ENCODE assay signal across 27 cellular contexts in genomic region chr7:138170298-138170697, GRCh38.
A peak's percentile ranks its signal among the peaks of the same experiment; 100 is the strongest.
DNase-seq lines count a peak whose midpoint lies in the region; TF ChIP-seq lines count a peak whose summit lies in the region.
"Had no signal": no experiment of that assay in that cellular context is flagged by ENCODE, and none has a peak within 500 bp of the region (broad histone marks: within the 10 kb centered on the region; RNA-seq: fewer than 3 reads in every experiment).

No MANE protein-coding gene starts in this region.

- H3K27ac Mint-ChIP-seq in H9 (peak overlapping the region; percentile 91 to 99 (median 99)), type B pancreatic cell (no peak overlapping the region)
- H3K27ac Mint-ChIP-seq: activated naive CD4-positive, alpha-beta T cell treated with anti-CD3 and anti-CD28 coated beads, Interleukin-2, amount 50 U/mL, for 24 hours; stimulated activated effector memory CD8-positive, alpha-beta T cell treated with anti-CD3 and anti-CD28 coated beads, Interleukin-12 subunit alpha, Interleukin-12 subunit beta, amount 100 ng/mL, for 72 hours; T-helper 1 cell treated with Interleukin-12 subunit alpha and Interleukin-12 subunit beta and Interleukin-4 antibody, amounts not matched to agents 30 μg/mL and 1 μg/mL, for 36 hours had no signal

- H3K4ac ChIP-seq in H9 (ENCODE audit: low read depth, low read length) (no peak overlapping the region; the same call in 1 of the 2 replicates), trophoblast cell (ENCODE audit: low read depth, low read length) (no peak overlapping the region)

- H3K23ac ChIP-seq in H9 (ENCODE audit: insufficient read length, low read depth, low read length), result no peak overlapping the region
- no peak overlapping the region for H3K23ac ChIP-seq in trophoblast cell (ENCODE audit: low read length)

- H3K4me1 Mint-ChIP-seq in H9 (peaks cover 50 to 52% of the 10 kb centered on the region in 2 experiments), type B pancreatic cell (ENCODE audit: unreplicated experiment) (peaks cover 17% of the 10 kb centered on the region)
- H3K4me1 Mint-ChIP-seq: activated naive CD4-positive, alpha-beta T cell treated with anti-CD3 and anti-CD28 coated beads, Interleukin-2, amount 50 U/mL, for 24 hours had no signal

- no peak overlapping the region for H3K56ac ChIP-seq in H9 (ENCODE audit: insufficient read length, low read depth, low read length)

- peak overlapping the region; percentile 12 for H3K9ac ChIP-seq in H9 (ENCODE audit: extremely low read depth, insufficient read length, low read length)
- H3K9ac ChIP-seq in trophoblast cell (ENCODE audit: low read length), result no peak overlapping the region

- H2BK5ac ChIP-seq in H9 (ENCODE audit: insufficient read length, low read length) (peak overlapping the region; percentile 65), trophoblast cell (ENCODE audit: low read depth, low read length, poor library complexity) (peak overlapping the region; percentile 55)

- no peak overlapping the region for H4K5ac ChIP-seq in H9 (ENCODE audit: insufficient read length, low read depth, low read length)

- H2BK12ac ChIP-seq in H9 (ENCODE audit: insufficient read length, low read depth, low read length) (peak overlapping the region; percentile 38), trophoblast cell (ENCODE audit: low read length) (no peak overlapping the region)

- H3K27me3 ChIP-seq in H9 (ENCODE audit: insufficient read depth, low read length), result no peaks in the 10 kb centered on the region
- H3K27me3 ChIP-seq in ectodermal cell (ENCODE audit: control insufficient read depth, insufficient read depth, low read length, poor library complexity, severe bottlenecking), result no peaks in the 10 kb centered on the region
- H3K27me3 ChIP-seq in trophoblast cell (ENCODE audit: insufficient read depth, low read length), result no peaks in the 10 kb centered on the region

- H2BK20ac ChIP-seq in H9 (ENCODE audit: low read depth, low read length, poor library complexity, severe bottlenecking), result no peak overlapping the region

- H3K9me3 Mint-ChIP-seq in H9, result peaks cover 32 to 33% of the 10 kb centered on the region in 2 experiments
- H3K9me3 Mint-ChIP-seq in type B pancreatic cell, result peaks cover 14% of the 10 kb centered on the region
- H3K9me3 Mint-ChIP-seq: activated naive CD4-positive, alpha-beta T cell treated with anti-CD3 and anti-CD28 coated beads, Interleukin-2, amount 50 U/mL, for 24 hours had no signal

- no peak for TF ChIP-seq CTCF in H9 (conservative IDR thresholded peaks at IDR 0.05)
- TF ChIP-seq CTCF in type B pancreatic cell (conservative IDR thresholded peaks at IDR 0.05), result no peak

- no peak overlapping the region for H2AFZ ChIP-seq in H9 (ENCODE audit: low read length)
- no peak overlapping the region for H2AFZ ChIP-seq in trophoblast cell (ENCODE audit: insufficient read depth, low read length, poor library complexity)

- H3K14ac ChIP-seq in H9 (ENCODE audit: insufficient read depth, low read length) (no peak overlapping the region; the same call in 1 of the 2 replicates), trophoblast cell (ENCODE audit: low read length) (no peak overlapping the region)

- no peak overlapping the region for H4K12ac ChIP-seq in trophoblast cell (ENCODE audit: low read depth, low read length)

- H3K4me3 ChIP-seq in ectodermal cell (ENCODE audit: insufficient read depth, low read depth, low read length) (no peak overlapping the region), trophoblast cell (ENCODE audit: low read depth, low read length) (no peak overlapping the region)
- H3K4me3 ChIP-seq: heart right ventricle, lung had no signal

- H3T11ph ChIP-seq in H9 (ENCODE audit: low read length), result peak overlapping the region; percentile 45

- H4K20me1 ChIP-seq in H9 (ENCODE audit: control insufficient read depth, insufficient read depth, insufficient read length), result no peaks in the 10 kb centered on the region

- WGBS in H9 (ENCODE audit: extremely low coverage, insufficient read length, low lambda C conversion rate), result no CpG with 5 or more reads among the region's 2 CpGs
- 0 to 17% methylated on average over 1 to 2 of the region's 2 CpGs for WGBS in ectodermal cell, 2 experiments
- WGBS in trophoblast cell (ENCODE audit: extremely low coverage, insufficient coverage, insufficient read length), result no CpG with 5 or more reads among the region's 2 CpGs

- H3K79me1 ChIP-seq in H9 (ENCODE audit: insufficient read depth, low read depth, low read length, poor library complexity, severe bottlenecking) (no peaks in the 10 kb centered on the region), trophoblast cell (ENCODE audit: low read length) (peaks cover 38% of the 10 kb centered on the region)

- H2BK120ac ChIP-seq in H9 (ENCODE audit: low read depth, low read length, poor library complexity, severe bottlenecking) (peak overlapping the region; percentile 3), trophoblast cell (ENCODE audit: insufficient read depth, low read length, poor library complexity) (peak overlapping the region; percentile 80)

- H4K8ac ChIP-seq in H9 (replicated peaks; ENCODE audit: insufficient read length, low read depth, low read length) (no peak overlapping the region), trophoblast cell (ENCODE audit: low read depth, low read length) (no peak overlapping the region)

- peak overlapping the region; percentile 100 for H3K27ac ChIP-seq in H9 (ENCODE audit: insufficient read length, low read depth, low read length)
- peak overlapping the region; percentile 87 for H3K27ac ChIP-seq in ectodermal cell (ENCODE audit: insufficient read depth, low read depth, low read length, poor library complexity, severe bottlenecking)
- peak overlapping the region; percentile 100 for H3K27ac ChIP-seq in trophoblast cell (ENCODE audit: low read depth, low read length)
- H3K27ac ChIP-seq: heart right ventricle, HL-60 had no signal

- no peaks in the 10 kb centered on the region for H3K79me2 ChIP-seq in H9 (ENCODE audit: insufficient read depth, low read length)
- H3K79me2 ChIP-seq in trophoblast cell (ENCODE audit: control insufficient read depth, insufficient read depth, low read length, poor library complexity), result no peaks in the 10 kb centered on the region

- peak overlapping the region; percentile 1 to 61; a peak in 3 of 5 replicates for H3K4me3 Mint-ChIP-seq in H9
- H3K4me3 Mint-ChIP-seq in type B pancreatic cell, result no peak overlapping the region
- H3K4me3 Mint-ChIP-seq: activated CD4-positive, alpha-beta T cell treated with anti-CD3 and anti-CD28 coated beads, Interleukin-2, amount 10 ng/mL, durations not matched to agents 7 days and 5 days; activated CD8-positive, alpha-beta memory T cell treated with anti-CD3 and anti-CD28 coated beads, Interleukin-2, amount 10 ng/mL, durations not matched to agents 7 days and 5 days; activated naive CD4-positive, alpha-beta T cell treated with anti-CD3 and anti-CD28 coated beads, Interleukin-2, amount 50 U/mL, for 24 hours; stimulated activated effector memory CD8-positive, alpha-beta T cell treated with anti-CD3 and anti-CD28 coated beads, Interleukin-12 subunit alpha, Interleukin-12 subunit beta, amount 100 ng/mL, for 72 hours; T-helper 1 cell treated with Interleukin-12 subunit alpha and Interleukin-12 subunit beta and Interleukin-4 antibody, amounts not matched to agents 30 μg/mL and 1 μg/mL, for 36 hours had no signal

- H3K36me3 ChIP-seq in ectodermal cell (ENCODE audit: control insufficient read depth, insufficient read depth, low read length) (no peaks in the 10 kb centered on the region), trophoblast cell (ENCODE audit: control insufficient read depth in 1 of 2, insufficient read depth in 2 of 2, low read length in 2 of 2) (no peaks in the 10 kb centered on the region)
- H3K36me3 ChIP-seq: heart right ventricle had no signal

- H3K18ac ChIP-seq in H9 (ENCODE audit: insufficient read length, low read depth, low read length) (peak overlapping the region; percentile 43), trophoblast cell (ENCODE audit: low read length) (no peak overlapping the region)

- peaks cover 12 to 37% (median 19%) of the 10 kb centered on the region in 3 experiments for H3K36me3 Mint-ChIP-seq in H9 (ENCODE audit: insufficient read depth in 1 of 3, low read depth in 3 of 3)
- no peaks in the 10 kb centered on the region for H3K36me3 Mint-ChIP-seq in type B pancreatic cell
- H3K36me3 Mint-ChIP-seq: stimulated activated effector memory CD8-positive, alpha-beta T cell treated with anti-CD3 and anti-CD28 coated beads, Interleukin-12 subunit alpha, Interleukin-12 subunit beta, amount 100 ng/mL, for 72 hours had no signal

- peak overlapping the region; percentile 29 for H3K4me2 ChIP-seq in H9 (ENCODE audit: insufficient read depth, insufficient read length, low read length)
- no peak overlapping the region for H3K4me2 ChIP-seq in trophoblast cell (ENCODE audit: low read length)

- no peak overlapping the region for H2BK15ac ChIP-seq in H9 (ENCODE audit: low read depth, low read length)

- H3K27me3 Mint-ChIP-seq in H9 (ENCODE audit: low read depth), result no peaks in the 10 kb centered on the region
- no peaks in the 10 kb centered on the region for H3K27me3 Mint-ChIP-seq in type B pancreatic cell

- H4K91ac ChIP-seq in H9 (ENCODE audit: insufficient read length, low read depth, low read length) (no peak overlapping the region), trophoblast cell (ENCODE audit: low read depth, low read length) (peak overlapping the region; percentile 55)

- H2AK5ac ChIP-seq in H9 (ENCODE audit: insufficient read length, low read length) (peak overlapping the region; percentile 66), trophoblast cell (ENCODE audit: low read length) (no peak overlapping the region)

- H3K23me2 ChIP-seq in H9 (ENCODE audit: insufficient read length, low read depth, low read length, poor library complexity, severe bottlenecking), result no peaks in the 10 kb centered on the region

- no peaks in the 10 kb centered on the region for H3K9me3 ChIP-seq in H9 (ENCODE audit: control insufficient read depth, low read depth, low read length)
- H3K9me3 ChIP-seq in ectodermal cell (ENCODE audit: control insufficient read depth, low read length), result peaks cover 5% of the 10 kb centered on the region
- H3K9me3 ChIP-seq in trophoblast cell (ENCODE audit: insufficient read depth, low read depth, low read length), result peaks cover 4% of the 10 kb centered on the region

- DNase-seq in H9 (peak; percentile 40), islet precursor cell (peak; percentile 60), trophoblast cell (no peak), type B pancreatic cell (ENCODE audit: extremely low spot score, unreplicated experiment) (no peak), SKM-1 (lab: John Stamatoyannopoulos, UW; ENCODE audit: unreplicated experiment) (no peak), NCI-H1092 (lab: John Stamatoyannopoulos, UW) (no peak)
- DNase-seq: activated CD4-positive, alpha-beta T cell treated with anti-CD3 and anti-CD28 coated beads, Interleukin-2, amount 10 ng/mL, durations not matched to agents 7 days and 5 days; activated CD8-positive, alpha-beta memory T cell treated with anti-CD3 and anti-CD28 coated beads, Interleukin-2, amount 10 ng/mL, durations not matched to agents 7 days and 5 days; anterior cingulate cortex; C1 segment of cervical spinal cord; central memory CD4-positive, alpha-beta T cell; DND-41; heart right ventricle; IMR-90; kidney glomerular epithelial cell; NCI-H1105; NCI-H2029; NCI-H2227 treated with DMSO at 0.1 percent for 48 hours; NCI-H69; stimulated activated CD4-positive, alpha-beta T cell treated with anti-CD3 and anti-CD28 coated beads, Interleukin-2, amount 100 ng/mL, for 48 hours; substantia nigra had no signal

- H3K4me1 ChIP-seq in H9 (ENCODE audit: insufficient read depth, low read length) (peaks cover 13% of the 10 kb centered on the region; the same call in 1 of the 2 replicates), ectodermal cell (ENCODE audit: control insufficient read depth, insufficient read depth, low read length) (peaks cover 29% of the 10 kb centered on the region), trophoblast cell (ENCODE audit: control insufficient read depth in 1 of 2, insufficient read depth in 2 of 2, low read length in 2 of 2) (peaks cover 8 to 26% of the 10 kb centered on the region in 2 experiments)

Comparison
In these comparisons a context has a peak if more than half of its experiments do, and no peak if none do; other contexts are left out.
1. DNase-seq: peak in H9 (single experiment) and islet precursor cell (single experiment); none in trophoblast cell (0 of 2), type B pancreatic cell (single experiment), SKM-1 (single experiment) and NCI-H1092 (single experiment).
2. Peak in every context shown above with its lines, with median percentiles within 50 percentile points of each other: H3K27ac ChIP-seq.